In the genomic region with DNA sequence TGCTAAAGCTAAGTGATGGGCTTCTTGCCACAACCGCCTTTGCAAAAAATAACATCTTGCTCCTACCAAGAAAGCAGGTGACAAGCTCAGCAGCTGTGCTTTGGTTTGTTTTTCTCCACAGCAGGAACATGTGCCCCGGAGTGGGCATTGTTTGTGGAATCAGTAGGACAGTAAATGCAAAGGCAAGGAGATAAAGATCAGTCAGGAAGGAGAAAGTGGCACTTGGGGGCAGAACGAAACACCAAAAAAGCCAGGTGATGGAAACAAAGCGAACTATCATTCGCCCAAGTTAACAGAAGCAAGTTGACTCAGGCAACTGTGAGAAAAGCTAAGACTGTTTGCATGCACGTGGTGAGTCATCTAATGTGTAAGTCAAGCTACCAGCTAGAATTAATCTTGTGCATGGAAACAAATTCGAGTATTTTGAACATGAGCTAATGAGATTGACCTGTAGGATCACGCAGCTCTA, we compare ENCODE assay signal across 10 cellular contexts.
DNase-seq lines count a peak whose midpoint lies in the region; ATAC-seq, FAIRE-seq and TF ChIP-seq lines count a peak whose summit lies in the region.
"Had no signal": no experiment of that assay in that cellular context is flagged by ENCODE, and none has a peak within 500 bp of the region (broad histone marks: within the 10 kb centered on the region; RNA-seq: fewer than 3 reads in every experiment).

No MANE protein-coding gene starts in this region.

- no peak for TF ChIP-seq EP300 in K562 (IDR thresholded peaks at IDR 0.05; ENCODE audit: low read length)

- H3K9me3 ChIP-seq in K562 (replicated peaks; ENCODE audit: control insufficient read depth, insufficient read depth, low read depth, low read length): no peaks in the 10 kb centered on the region
- H3K9me3 ChIP-seq in gastrocnemius medialis: no peaks in the 10 kb centered on the region
- H3K9me3 ChIP-seq in aorta (ENCODE audit: control insufficient read depth, low read length): no peaks in the 10 kb centered on the region

- H3K4me1 ChIP-seq in K562 (replicated peaks in 1 of 2; ENCODE audit: control insufficient read depth in 2 of 2, insufficient read depth in 2 of 2, low read length in 2 of 2) (peaks cover 0 to 8% of the 10 kb centered on the region in 2 experiments; a peak in 2 of 5 replicates), gastrocnemius medialis (peaks cover 0 to 4% of the 10 kb centered on the region in 2 donors), aorta (ENCODE audit: control insufficient read depth in 1 of 2, insufficient read depth in 2 of 2, low read length in 2 of 2) (no peaks in the 10 kb centered on the region)

- H3K36me3 ChIP-seq in K562 (ENCODE audit: control insufficient read depth, insufficient read depth, low read length): no peaks in the 10 kb centered on the region
- no peaks in the 10 kb centered on the region for H3K36me3 ChIP-seq in gastrocnemius medialis
- H3K36me3 ChIP-seq in aorta (ENCODE audit: control insufficient read depth in 1 of 2, insufficient read depth in 2 of 2, low read length in 1 of 2): no peaks in the 10 kb centered on the region

- TF ChIP-seq RAD21 in K562 (CRISPR knock-in tag; conservative IDR thresholded peaks at IDR 0.05 in 1 of 2, IDR thresholded peaks at IDR 0.05 in 1 of 2): no peak

- 21% methylated on average over 8 of the region's 8 CpGs for WGBS in K562 (ENCODE audit: insufficient coverage, low coverage, missing lambda C conversion rate)
- 66 to 68% methylated on average over 8 of the region's 8 CpGs for WGBS in aorta, 2 donors

- BruUV-seq in K562 (replicated peaks; lab: Mats Ljungman, UMichigan): no TSS peak

- TF ChIP-seq POLR2A in K562 (conservative IDR thresholded peaks at IDR 0.05): no peak
- TF ChIP-seq POLR2A in gastrocnemius medialis (IDR thresholded peaks at IDR 0.05): no peak

- no peak for ATAC-seq in K562
- ATAC-seq in gastrocnemius medialis: peak; percentile 65 to 80
- ATAC-seq in GM21825 (IDR thresholded peaks at IDR 0.05; ENCODE audit: unreplicated experiment): no peak
- no peak for ATAC-seq in aorta (ENCODE audit: low FRiP score)
- ATAC-seq in GM21786 (IDR thresholded peaks at IDR 0.05; ENCODE audit: unreplicated experiment): no peak

- no peaks in the 10 kb centered on the region for H3K9me1 ChIP-seq in K562 (ENCODE audit: control insufficient read depth, insufficient read depth, low read length)

- H3K79me2 ChIP-seq in K562 (ENCODE audit: control insufficient read depth, insufficient read depth, low read length): no peaks in the 10 kb centered on the region

- no peak overlapping the region for H3K27ac ChIP-seq in K562 (ENCODE audit: extremely low read depth, low read depth, low read length)
- peak overlapping the region in 2 of 4 donors; percentile 1 to 15 for H3K27ac ChIP-seq in gastrocnemius medialis
- no peak overlapping the region for H3K27ac ChIP-seq in aorta (ENCODE audit: low read depth in 1 of 2, low read length in 2 of 2)

- in situ Hi-C loops in K562 (cut with MboI): no loop called here
- in situ Hi-C loops in gastrocnemius medialis (cut with MboI; ENCODE audit: low sequenced_read_pairs in 4 of 4): loop anchor here in 2 of 4 donors (5.0 to 25.0 kb wide), 2 partner anchors 89 to 421 kb away; a partner anchor contains a TSS

- CTCF ChIA-PET in K562 (lab: Yijun Ruan, JAX; ENCODE audit: low intra/inter-chr PET ratio): no interaction called here

- TF ChIP-seq CTCF in K562 (IDR thresholded peaks at IDR 0.05 in 2 of 3, conservative IDR thresholded peaks at IDR 0.05 in 1 of 3; ENCODE audit: insufficient read depth in 2 of 3, low read depth in 1 of 3, low read length in 3 of 3) (no peak), gastrocnemius medialis (IDR thresholded peaks at IDR 0.05 in 4 of 5, conservative IDR thresholded peaks at IDR 0.05 in 1 of 5) (no peak)

- H3K27me3 ChIP-seq in K562 (ENCODE audit: control insufficient read depth in 2 of 2, insufficient read depth in 2 of 2, low read length in 2 of 2) (no peaks in the 10 kb centered on the region), gastrocnemius medialis (no peaks in the 10 kb centered on the region), aorta (ENCODE audit: control insufficient read depth in 1 of 2, insufficient read depth in 2 of 2, low read length in 1 of 2) (no peaks in the 10 kb centered on the region)

- no peak overlapping the region; the same call in 1 of the 2 replicates for H3K4me2 ChIP-seq in K562 (ENCODE audit: insufficient read depth, low read length)

- no peak overlapping the region for H3K4me3 ChIP-seq in K562
- H3K4me3 ChIP-seq in gastrocnemius medialis: no peak overlapping the region
- no peak overlapping the region for H3K4me3 ChIP-seq in aorta (ENCODE audit: low read length in 2 of 2)

- POLR2A ChIA-PET in K562 (lab: Yijun Ruan, JAX): interaction anchor here (0.7 kb wide), 1 partner anchor 12 kb away, joined by 3 read pairs; no protein-coding TSS in a partner anchor

- intact Hi-C loops in K562 (cut with micrococcal nuclease) (no loop called here), gastrocnemius medialis (cut with DNase I; ENCODE audit: low total_unique reads) (no loop called here), aorta (cut with DNase I) (no loop called here)

- no peaks in the 10 kb centered on the region for H4K20me1 ChIP-seq in K562 (replicated peaks; ENCODE audit: control insufficient read depth, insufficient read depth, low read length)

- no peak overlapping the region for H3K9ac ChIP-seq in K562 (ENCODE audit: insufficient read depth in 1 of 2, low read depth in 2 of 2, low read length in 2 of 2)

- H2AFZ ChIP-seq in K562 (ENCODE audit: low read depth, low read length): no peak overlapping the region

- peak; percentile 23 for FAIRE-seq in K562 (lab: Jason Lieb, UNC)
- FAIRE-seq: A204.1, endometrium had no signal

- peak; percentile 40 for DNase-seq in DMS53 (lab: John Stamatoyannopoulos, UW)
- no peak for DNase-seq in DMS53 treated with DMSO at 0.1 percent for 48 hours (lab: John Stamatoyannopoulos, UW; ENCODE audit: unreplicated experiment)
- DNase-seq in NCI-H2227 treated with DMSO at 0.1 percent for 48 hours (lab: John Stamatoyannopoulos, UW): peak; percentile 60
- DNase-seq in K562 (ENCODE audit: extremely low read depth in 1 of 4, low spot score in 3 of 4): peak in 1 of 4 experiments; percentile 13
- DNase-seq in gastrocnemius medialis: peak in 1 of 2 donors; percentile 24
- DNase-seq in aorta: no peak

TF ChIP-seq in K562, 482 proteins besides CTCF, POLR2A, EP300 and RAD21 (continues in another document):
- TF ChIP-seq L3MBTL2 (IDR thresholded peaks at IDR 0.05) (peak; percentile 39; the same call in 1 of the 2 replicates), JUND (IDR thresholded peaks at IDR 0.05; ENCODE audit: borderline replicate concordance, low read depth, low read length) (peak; percentile 65; the same call in 1 of the 2 replicates), JUND (tag; IDR thresholded peaks at IDR 0.05; ENCODE audit: borderline replicate concordance, low read depth, low read length) (peak; percentile 64; the same call in 2 of the 3 replicates), JUN (IDR thresholded peaks at IDR 0.05; ENCODE audit: borderline replicate concordance, low read depth, low read length) (peak; percentile 37; the same call in 1 of the 2 replicates), JUN (CRISPR knock-in tag; IDR thresholded peaks at IDR 0.05; ENCODE audit: borderline replicate concordance) (no peak), FOSL1 (tag; conservative IDR thresholded peaks at IDR 0.05) (peak; percentile 78), CC2D1A (IDR thresholded peaks at IDR 0.05) (no peak)
- TF ChIP-seq, protein P1, sequence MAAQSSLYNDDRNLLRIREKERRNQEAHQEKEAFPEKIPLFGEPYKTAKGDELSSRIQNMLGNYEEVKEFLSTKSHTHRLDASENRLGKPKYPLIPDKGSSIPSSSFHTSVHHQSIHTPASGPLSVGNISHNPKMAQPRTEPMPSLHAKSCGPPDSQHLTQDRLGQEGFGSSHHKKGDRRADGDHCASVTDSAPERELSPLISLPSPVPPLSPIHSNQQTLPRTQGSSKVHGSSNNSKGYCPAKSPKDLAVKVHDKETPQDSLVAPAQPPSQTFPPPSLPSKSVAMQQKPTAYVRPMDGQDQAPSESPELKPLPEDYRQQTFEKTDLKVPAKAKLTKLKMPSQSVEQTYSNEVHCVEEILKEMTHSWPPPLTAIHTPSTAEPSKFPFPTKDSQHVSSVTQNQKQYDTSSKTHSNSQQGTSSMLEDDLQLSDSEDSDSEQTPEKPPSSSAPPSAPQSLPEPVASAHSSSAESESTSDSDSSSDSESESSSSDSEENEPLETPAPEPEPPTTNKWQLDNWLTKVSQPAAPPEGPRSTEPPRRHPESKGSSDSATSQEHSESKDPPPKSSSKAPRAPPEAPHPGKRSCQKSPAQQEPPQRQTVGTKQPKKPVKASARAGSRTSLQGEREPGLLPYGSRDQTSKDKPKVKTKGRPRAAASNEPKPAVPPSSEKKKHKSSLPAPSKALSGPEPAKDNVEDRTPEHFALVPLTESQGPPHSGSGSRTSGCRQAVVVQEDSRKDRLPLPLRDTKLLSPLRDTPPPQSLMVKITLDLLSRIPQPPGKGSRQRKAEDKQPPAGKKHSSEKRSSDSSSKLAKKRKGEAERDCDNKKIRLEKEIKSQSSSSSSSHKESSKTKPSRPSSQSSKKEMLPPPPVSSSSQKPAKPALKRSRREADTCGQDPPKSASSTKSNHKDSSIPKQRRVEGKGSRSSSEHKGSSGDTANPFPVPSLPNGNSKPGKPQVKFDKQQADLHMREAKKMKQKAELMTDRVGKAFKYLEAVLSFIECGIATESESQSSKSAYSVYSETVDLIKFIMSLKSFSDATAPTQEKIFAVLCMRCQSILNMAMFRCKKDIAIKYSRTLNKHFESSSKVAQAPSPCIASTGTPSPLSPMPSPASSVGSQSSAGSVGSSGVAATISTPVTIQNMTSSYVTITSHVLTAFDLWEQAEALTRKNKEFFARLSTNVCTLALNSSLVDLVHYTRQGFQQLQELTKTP (IDR thresholded peaks at IDR 0.05; ENCODE audit: low read depth in 1 of 2, partially characterized antibody in 2 of 2): no peak
- TF ChIP-seq, protein P2, sequence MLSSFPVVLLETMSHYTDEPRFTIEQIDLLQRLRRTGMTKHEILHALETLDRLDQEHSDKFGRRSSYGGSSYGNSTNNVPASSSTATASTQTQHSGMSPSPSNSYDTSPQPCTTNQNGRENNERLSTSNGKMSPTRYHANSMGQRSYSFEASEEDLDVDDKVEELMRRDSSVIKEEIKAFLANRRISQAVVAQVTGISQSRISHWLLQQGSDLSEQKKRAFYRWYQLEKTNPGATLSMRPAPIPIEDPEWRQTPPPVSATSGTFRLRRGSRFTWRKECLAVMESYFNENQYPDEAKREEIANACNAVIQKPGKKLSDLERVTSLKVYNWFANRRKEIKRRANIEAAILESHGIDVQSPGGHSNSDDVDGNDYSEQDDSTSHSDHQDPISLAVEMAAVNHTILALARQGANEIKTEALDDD (IDR thresholded peaks at IDR 0.05): 0 out of 2 replicates have a peak, but pooled peaks have one; percentile 20

Comparison
In these comparisons a context has a peak if more than half of its experiments do, and no peak if none do; other contexts are left out.
1. DNase-seq: peak in DMS53 (single experiment) and NCI-H2227 treated with DMSO at 0.1 percent for 48 hours (single experiment); none in DMS53 treated with DMSO at 0.1 percent for 48 hours (single experiment) and aorta (0 of 2).
2. ATAC-seq: peak in gastrocnemius medialis (2 of 2); none in K562 (single experiment), GM21825 (single experiment), aorta (single experiment) and GM21786 (single experiment).